Comparison of ENCODE assay signal across 13 cellular contexts in the genomic region with DNA sequence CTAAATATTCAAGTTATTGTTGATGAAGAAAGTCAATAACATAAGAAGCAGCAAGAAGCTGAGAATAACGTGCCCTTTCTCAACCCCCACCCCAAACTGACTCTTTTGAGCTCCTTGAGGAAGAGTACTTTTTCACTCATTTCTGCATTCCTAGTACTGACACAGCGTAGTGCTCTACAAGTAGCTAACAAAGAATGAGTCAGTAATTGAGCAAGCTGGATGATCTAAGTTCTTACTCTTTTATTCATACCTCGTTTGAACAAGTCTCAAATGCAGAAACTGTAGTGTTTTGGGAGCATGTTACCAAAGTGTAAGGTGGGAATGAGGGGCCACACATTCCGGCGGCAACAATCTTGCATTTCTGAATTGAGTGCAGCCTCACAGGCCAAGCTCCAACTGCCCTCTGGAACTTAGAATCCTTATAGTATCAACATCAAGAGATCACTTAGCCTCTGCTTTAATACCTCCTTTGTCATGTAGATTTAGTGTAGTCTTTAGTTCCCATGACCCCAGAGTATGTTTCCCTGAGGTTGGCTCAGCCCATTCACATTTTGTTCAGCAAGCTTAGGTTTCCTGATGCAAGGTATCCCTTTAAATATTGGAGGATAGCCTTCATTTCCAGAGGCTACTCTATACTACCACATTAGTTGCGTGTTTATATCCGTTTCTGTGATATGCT.
DNase-seq lines count a peak whose midpoint lies in the region; ATAC-seq and TF ChIP-seq lines count a peak whose summit lies in the region.
"Had no signal": no experiment of that assay in that cellular context is flagged by ENCODE, and none has a peak within 500 bp of the region (broad histone marks: within the 10 kb centered on the region; RNA-seq: fewer than 3 reads in every experiment).

No MANE protein-coding gene starts in this region.

- H3K4me1 Mint-ChIP-seq in Calu3 (ENCODE audit: low read depth, unreplicated experiment): peaks cover 55% of the 10 kb centered on the region

- no peaks in the 10 kb centered on the region for H3K27me3 Mint-ChIP-seq in Calu3 (ENCODE audit: unreplicated experiment)

- H3K4me1 ChIP-seq in mesendoderm (ENCODE audit: control insufficient read depth, low read depth, low read length): no peaks in the 10 kb centered on the region
- no peaks in the 10 kb centered on the region for H3K4me1 ChIP-seq in stomach

- no peaks in the 10 kb centered on the region for H3K36me3 ChIP-seq in mesendoderm (ENCODE audit: control insufficient read depth, insufficient read depth, low read length)
- H3K36me3 ChIP-seq in stomach: no peaks in the 10 kb centered on the region

- DNase-seq in Calu3 (no peak), NCI-H460 (ENCODE audit: extremely low read depth, low read depth) (peak; percentile 13), choroid plexus epithelial cell (ENCODE audit: low read depth) (peak; percentile 94), mesendoderm (peak; percentile 67), NCI-H345 treated with DMSO at 0.1 percent for 48 hours (lab: John Stamatoyannopoulos, UW; ENCODE audit: unreplicated experiment) (no peak), stomach (no peak), anterior cingulate cortex (lab: John Stamatoyannopoulos, UW) (no peak)
- DNase-seq: activated CD4-positive, alpha-beta T cell treated with anti-CD3 and anti-CD28 coated beads, Interleukin-2, amount 50 U/mL, for 4 hours; activated naive CD4-positive, alpha-beta T cell treated with anti-CD3 and anti-CD28 coated beads, Interleukin-2, amount 50 U/mL, for 16 hours; COR-L47; effector CD4-positive, alpha-beta T cell; stimulated activated naive CD4-positive, alpha-beta T cell treated with Interleukin-2 at 50 U/mL for 16 hours had no signal

- BruUV-seq in Calu3 (replicated peaks; lab: Mats Ljungman, UMichigan): no TSS peak

- peaks cover 0 to 2% (median 0%) of the 10 kb centered on the region in 4 donors for H3K9me3 ChIP-seq in stomach

- H3K4me3 Mint-ChIP-seq in Calu3 (ENCODE audit: low read depth, unreplicated experiment): no peak overlapping the region

- H2BK5ac ChIP-seq in mesendoderm (ENCODE audit: low read length): no peak overlapping the region

- CTCF ChIA-PET in Calu3 (lab: Charles Lee): interaction anchor here (1.6 kb wide), 1 partner anchor 11 kb away, joined by 5 read pairs; no protein-coding TSS in a partner anchor

- peak overlapping the region; percentile 85 for H3K27ac Mint-ChIP-seq in Calu3 (ENCODE audit: unreplicated experiment)

- H2AK5ac ChIP-seq in mesendoderm (ENCODE audit: low read length): no peak overlapping the region

- TF ChIP-seq EP300 in stomach (IDR thresholded peaks at IDR 0.05): no peak

- no peak overlapping the region for H3K56ac ChIP-seq in mesendoderm (ENCODE audit: low read length)

- H2BK120ac ChIP-seq in mesendoderm (ENCODE audit: low read depth, low read length): no peak overlapping the region

- ATAC-seq in GM18868 (IDR thresholded peaks at IDR 0.05; ENCODE audit: unreplicated experiment): no peak

- H3K9ac ChIP-seq in mesendoderm (ENCODE audit: low read length): no peak overlapping the region

- H3K23ac ChIP-seq in mesendoderm (ENCODE audit: low read length): no peak overlapping the region

- H3K36me3 Mint-ChIP-seq in Calu3 (ENCODE audit: insufficient read depth, unreplicated experiment): no peaks in the 10 kb centered on the region

- no peak overlapping the region for H3K18ac ChIP-seq in mesendoderm (ENCODE audit: low read length)

- TF ChIP-seq CTCF in Calu3 (IDR thresholded peaks at IDR 0.05; ENCODE audit: unreplicated experiment) (no peak), choroid plexus epithelial cell (conservative IDR thresholded peaks at IDR 0.05; ENCODE audit: low read depth, low read length) (no peak), stomach (IDR thresholded peaks at IDR 0.05) (no peak)

- H3K27me3 ChIP-seq in mesendoderm (ENCODE audit: insufficient read depth, low read length, poor library complexity) (no peaks in the 10 kb centered on the region), stomach (no peaks in the 10 kb centered on the region)

- no peak for TF ChIP-seq POLR2A in stomach (IDR thresholded peaks at IDR 0.05)

- no peaks in the 10 kb centered on the region for H3K79me1 ChIP-seq in mesendoderm (ENCODE audit: low read length)

- no peaks in the 10 kb centered on the region for H3K9me3 Mint-ChIP-seq in Calu3 (ENCODE audit: low read depth, unreplicated experiment)

- no peak overlapping the region for H3K27ac ChIP-seq in mesendoderm (ENCODE audit: low read depth, low read length)
- H3K27ac ChIP-seq in stomach: no peak overlapping the region

- no peaks in the 10 kb centered on the region for H3K79me2 ChIP-seq in mesendoderm (ENCODE audit: control insufficient read depth, insufficient read depth, low read length)

- no peak overlapping the region for H3K4ac ChIP-seq in mesendoderm (ENCODE audit: low read depth, low read length)

- no peak overlapping the region for H2BK15ac ChIP-seq in mesendoderm (replicated peaks; ENCODE audit: low read depth)

- no peak overlapping the region for H3K4me2 ChIP-seq in mesendoderm (ENCODE audit: low read length)

- H4K8ac ChIP-seq in mesendoderm (ENCODE audit: low read depth, low read length): no peak overlapping the region

- no CpG with 5 or more reads among the region's 7 CpGs for WGBS in mesendoderm (ENCODE audit: extremely low coverage, insufficient coverage, low lambda C conversion rate)
- 67 to 74% (median 72%) methylated on average over 7 of the region's 7 CpGs for WGBS in stomach, 5 donors

- no peak overlapping the region for H3K4me3 ChIP-seq in choroid plexus epithelial cell (ENCODE audit: low read depth, low read length)
- H3K4me3 ChIP-seq in mesendoderm (ENCODE audit: low read length): no peak overlapping the region
- no peak overlapping the region for H3K4me3 ChIP-seq in stomach

- intact Hi-C loops in Calu3 (cut with micrococcal nuclease; ENCODE audit: unreplicated experiment): loop anchor here (5.0 kb wide), 1 partner anchor 74 kb away; no protein-coding TSS in a partner anchor
- intact Hi-C loops in stomach (cut with DNase I; ENCODE audit: low total_unique reads): no loop called here

- H4K5ac ChIP-seq in mesendoderm (ENCODE audit: low read length): no peak overlapping the region

Comparison
In these comparisons a context has a peak if more than half of its experiments do, and no peak if none do; other contexts are left out.
1. DNase-seq: peak in NCI-H460 (single experiment), choroid plexus epithelial cell (single experiment) and mesendoderm (single experiment); none in Calu3 (single experiment), NCI-H345 treated with DMSO at 0.1 percent for 48 hours (single experiment), stomach (single experiment) and anterior cingulate cortex (0 of 58).